In the genomic region with DNA sequence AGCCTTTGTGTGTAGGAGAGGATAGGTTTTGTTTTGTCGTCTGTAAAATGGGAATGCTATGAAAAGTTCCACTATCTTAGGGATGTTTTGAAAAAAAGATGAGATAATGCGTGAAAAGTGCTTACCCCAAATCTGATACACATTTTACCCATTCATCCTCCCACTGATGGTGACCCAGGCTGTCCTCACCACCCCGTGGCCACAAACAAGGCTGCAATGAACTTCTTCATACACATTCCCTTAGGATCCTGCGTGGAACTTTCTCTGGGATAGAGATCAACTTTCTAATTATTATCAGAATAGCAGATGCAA, we compare ENCODE assay signal across 9 cellular contexts. TPM values are rescaled to one million over a fixed set of nuclear protein-coding genes. Genes with fewer than 3 reads are reported as not detected.
A peak's percentile ranks its signal among the peaks of the same experiment; 100 is the strongest.
DNase-seq lines count a peak whose midpoint lies in the region; TF ChIP-seq lines count a peak whose summit lies in the region.
"Had no signal": no experiment of that assay in that cellular context is flagged by ENCODE, and none has a peak within 500 bp of the region (broad histone marks: within the 10 kb centered on the region; RNA-seq: fewer than 3 reads in every experiment).

No MANE protein-coding gene starts in this region.

- TF ChIP-seq CTCF in OCI-LY1 (IDR thresholded peaks at IDR 0.05; ENCODE audit: low read length) (no peak), esophagus muscularis mucosa (IDR thresholded peaks at IDR 0.05) (no peak), progenitor cell of endocrine pancreas (IDR thresholded peaks at IDR 0.05; ENCODE audit: unreplicated experiment) (no peak)

- H3K4me1 ChIP-seq in OCI-LY1 (ENCODE audit: insufficient read depth, low read length, severe bottlenecking) (peaks cover 8% of the 10 kb centered on the region), esophagus muscularis mucosa (peaks cover 4 to 14% (median 13%) of the 10 kb centered on the region in 4 donors)

- intact Hi-C loops in esophagus muscularis mucosa (cut with DNase I) = no loop called here

- no peak overlapping the region for H3K9ac ChIP-seq in OCI-LY1 (ENCODE audit: low read length)

- H3K27me3 Mint-ChIP-seq in progenitor cell of endocrine pancreas = peaks cover 31% of the 10 kb centered on the region

- H3K4me1 Mint-ChIP-seq in progenitor cell of endocrine pancreas (ENCODE audit: low read depth) = no peaks in the 10 kb centered on the region

- no peak overlapping the region; the same call in 1 of the 2 replicates for H3K4me2 ChIP-seq in OCI-LY1 (ENCODE audit: low read length)

- DNase-seq in esophagus muscularis mucosa (ENCODE audit: extremely low spot score) (no peak), progenitor cell of endocrine pancreas (ENCODE audit: low spot score, unreplicated experiment) (no peak), NCI-H2196 (lab: John Stamatoyannopoulos, UW; ENCODE audit: unreplicated experiment) (no peak), LoVo (ENCODE audit: low spot score) (no peak), NCI-H187 treated with DMSO at 0.1 percent for 48 hours (lab: John Stamatoyannopoulos, UW) (no peak), EL (no peak)
- DNase-seq: NCI-H446 treated with DMSO at 0.1 percent for 48 hours had no signal

- no peaks in the 10 kb centered on the region for H3K27me3 ChIP-seq in OCI-LY1 (ENCODE audit: insufficient read depth, low read length)
- peaks cover 0 to 65% (median under 1%) of the 10 kb centered on the region in 4 donors for H3K27me3 ChIP-seq in esophagus muscularis mucosa

- WGBS in esophagus muscularis mucosa = 37% methylated on average over 4 of the region's 4 CpGs

- H3K4me3 Mint-ChIP-seq in progenitor cell of endocrine pancreas (ENCODE audit: low read depth) = peak overlapping the region; percentile 67

- H3K9me2 ChIP-seq in OCI-LY1 (ENCODE audit: low read depth, low read length) = no peaks in the 10 kb centered on the region

- H3K27ac ChIP-seq in OCI-LY1 (ENCODE audit: low read depth, low read length, poor library complexity, severe bottlenecking) (no peak overlapping the region), esophagus muscularis mucosa (replicated peaks in 1 of 4) (no peak overlapping the region)

- H3K4me3 ChIP-seq in GM08714 (ENCODE audit: low read length) = peak overlapping the region; percentile 64; the same call in 1 of the 2 replicates
- peak overlapping the region; percentile 65 for H3K4me3 ChIP-seq in OCI-LY1 (ENCODE audit: low read depth, low read length, poor library complexity, severe bottlenecking)
- peak overlapping the region; percentile 50 to 65 (median 58) for H3K4me3 ChIP-seq in esophagus muscularis mucosa

- H4K20me1 ChIP-seq in OCI-LY1 (ENCODE audit: insufficient read depth, low read length) = no peaks in the 10 kb centered on the region

- H3K79me2 ChIP-seq in OCI-LY1 (ENCODE audit: insufficient read depth, low read length) = no peaks in the 10 kb centered on the region

- H3K36me3 Mint-ChIP-seq in progenitor cell of endocrine pancreas (ENCODE audit: insufficient read depth) = no peaks in the 10 kb centered on the region

- H3K9me3 Mint-ChIP-seq in progenitor cell of endocrine pancreas (ENCODE audit: low read depth) = peaks cover 10% of the 10 kb centered on the region

- no peak for TF ChIP-seq EP300 in esophagus muscularis mucosa (IDR thresholded peaks at IDR 0.05)

- H3K27ac Mint-ChIP-seq in progenitor cell of endocrine pancreas = no peak overlapping the region

- TF ChIP-seq POLR2A in esophagus muscularis mucosa (IDR thresholded peaks at IDR 0.05; ENCODE audit: low read depth) = no peak

- no peaks in the 10 kb centered on the region for H3F3A ChIP-seq in OCI-LY1 (ENCODE audit: insufficient read depth, low read length)

- H3K9me3 ChIP-seq in OCI-LY1 (ENCODE audit: low read length) (no peaks in the 10 kb centered on the region), esophagus muscularis mucosa (peaks cover 0 to 8% (median 4%) of the 10 kb centered on the region in 4 donors)

- H3K36me3 ChIP-seq in OCI-LY1 (ENCODE audit: insufficient read depth, low read length) (no peaks in the 10 kb centered on the region), esophagus muscularis mucosa (no peaks in the 10 kb centered on the region)

- H2AFZ ChIP-seq in OCI-LY1 (ENCODE audit: low read length) = no peak overlapping the region

RNA-seq across cellular contexts. Expression of a gene that starts 0.4 kb away (rescaled TPM):
- total RNA-seq in esophagus muscularis mucosa = 1 to 10 TPM in 2 of 4 donors, under 1 TPM in 2; 0.42 to 2.0 (median 0.95) TPM
- 9.1 and 11.7 TPM in 2 replicates for total RNA-seq in progenitor cell of endocrine pancreas
